ENCODE assay signal across 32 cellular contexts in the genomic region with DNA sequence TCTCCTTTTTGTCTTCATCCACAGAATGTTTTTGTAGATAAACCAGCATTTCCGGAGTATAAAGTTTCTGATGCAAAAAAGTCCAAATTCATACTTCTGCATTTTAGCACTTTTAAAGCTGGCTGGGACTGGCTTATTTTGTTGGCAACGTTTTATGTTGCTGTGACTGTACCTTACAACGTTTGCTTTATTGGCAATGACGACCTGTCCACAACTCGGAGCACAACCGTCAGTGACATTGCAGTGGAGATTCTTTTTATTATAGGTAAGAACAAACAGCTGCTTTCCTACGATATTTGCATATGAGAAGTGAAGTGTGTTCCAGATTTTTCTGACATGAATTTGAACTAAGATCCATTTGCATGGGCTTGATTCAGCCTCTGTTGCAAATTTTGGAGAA.
DNase-seq lines count a peak whose midpoint lies in the region; ATAC-seq, FAIRE-seq and TF ChIP-seq lines count a peak whose summit lies in the region.
"Had no signal": no experiment of that assay in that cellular context is flagged by ENCODE, and none has a peak within 500 bp of the region (broad histone marks: within the 10 kb centered on the region; RNA-seq: fewer than 3 reads in every experiment).

No MANE protein-coding gene starts in this region.

- TF ChIP-seq POLR2A in GM12891 (IDR thresholded peaks at IDR 0.05; ENCODE audit: low read depth, low read length) (no peak), Raji (IDR thresholded peaks at IDR 0.05; ENCODE audit: insufficient read depth, low read depth, low read length) (0 out of 2 replicates have a peak, but pooled peaks have one; percentile 29), adrenal gland (IDR thresholded peaks at IDR 0.05) (no peak)

- H3K4me3 Mint-ChIP-seq in IgD-negative memory B cell, result peak overlapping the region; percentile 84 to 93 (median 89)
- H3K4me3 Mint-ChIP-seq: activated T-helper 1 cell treated with anti-CD3 and anti-CD28 coated beads, Interleukin-12 subunit alpha, Interleukin-12 subunit beta, Interleukin-2, Interleukin-4 antibody, amounts not matched to agents 30 ng/mL and 10 ng/mL and 1 ng/mL, durations not matched to agents 14 hours and 24 hours and 36 hours; effector memory CD8-positive, alpha-beta T cell; H9; neural progenitor cell had no signal

- no peaks in the 10 kb centered on the region for H3K9me3 ChIP-seq in adrenal gland (replicated peaks in 1 of 3)
- H3K9me3 ChIP-seq: colonic mucosa, esophagus muscularis mucosa, right atrium auricular region had no signal

- H3K9me3 Mint-ChIP-seq in IgD-negative memory B cell, result peaks cover 1 to 8% (median 6%) of the 10 kb centered on the region in 3 donors
- H3K9me3 Mint-ChIP-seq: activated T-helper 1 cell treated with anti-CD3 and anti-CD28 coated beads, Interleukin-12 subunit alpha, Interleukin-12 subunit beta, Interleukin-2, Interleukin-4 antibody, amounts not matched to agents 30 ng/mL and 10 ng/mL and 1 ng/mL, durations not matched to agents 14 hours and 24 hours and 36 hours had no signal

- H3K27me3 Mint-ChIP-seq in IgD-negative memory B cell, result no peaks in the 10 kb centered on the region
- H3K27me3 Mint-ChIP-seq: effector memory CD8-positive, alpha-beta T cell had no signal

- peak; percentile 49 for ATAC-seq in left colon
- ATAC-seq in HG03439 (IDR thresholded peaks at IDR 0.05; ENCODE audit: unreplicated experiment), result no peak
- ATAC-seq: effector memory CD8-positive, alpha-beta T cell; foreskin keratinocyte; left cardiac atrium had no signal

- no peak overlapping the region for H3K27ac ChIP-seq in adrenal gland
- H3K27ac ChIP-seq: colonic mucosa, esophagus muscularis mucosa, foreskin keratinocyte, hepatocyte, neural progenitor cell, parathyroid adenoma, right atrium auricular region had no signal

- peaks cover 35 to 56% (median 38%) of the 10 kb centered on the region in 3 donors for H3K4me1 Mint-ChIP-seq in IgD-negative memory B cell

- peak overlapping the region; percentile 84 to 98 (median 84) for H3K27ac Mint-ChIP-seq in IgD-negative memory B cell
- H3K27ac Mint-ChIP-seq: activated T-helper 1 cell treated with anti-CD3 and anti-CD28 coated beads, Interleukin-12 subunit alpha, Interleukin-12 subunit beta, Interleukin-2, Interleukin-4 antibody, amounts not matched to agents 30 ng/mL and 10 ng/mL and 1 ng/mL, durations not matched to agents 14 hours and 24 hours and 36 hours; effector memory CD8-positive, alpha-beta T cell; H9; neural progenitor cell had no signal

- H3K27me3 ChIP-seq in adrenal gland, result no peaks in the 10 kb centered on the region
- H3K27me3 ChIP-seq: colonic mucosa, esophagus muscularis mucosa, foreskin keratinocyte, hepatocyte, neural progenitor cell, right atrium auricular region had no signal

- DNase-seq in GM12891 (ENCODE audit: insufficient read length, low spot score), result no peak
- DNase-seq in left colon, result no peak
- no peak for DNase-seq in adrenal gland
- DNase-seq in epidermal melanocyte (ENCODE audit: insufficient read length, low spot score), result no peak
- DNase-seq in COLO829 (ENCODE audit: low spot score), result no peak
- DNase-seq: activated CD4-positive, alpha-beta T cell treated with anti-CD3 and anti-CD28 coated beads, Interleukin-2, amount 50 U/mL, for 4 hours; activated naive CD4-positive, alpha-beta T cell treated with anti-CD3 and anti-CD28 coated beads, Interleukin-2, amount 50 U/mL, for 16 hours; anterior cingulate cortex; C1 segment of cervical spinal cord; colonic mucosa; DND-41; effector memory CD8-positive, alpha-beta T cell; foreskin keratinocyte; H9; left cardiac atrium; mammary epithelial cell; NCI-H2029 treated with DMSO at 0.1 percent for 48 hours; NCI-H2227 treated with DMSO at 0.1 percent for 48 hours; NCI-H774; SHP77 treated with DMSO at 0.1 percent for 48 hours; SW 1271; T1000 had no signal

- 44 to 47% (median 45%) methylated on average over 7 of the region's 7 CpGs for WGBS in adrenal gland, 4 donors

- no peak overlapping the region for H3K4me3 ChIP-seq in adrenal gland
- H3K4me3 ChIP-seq: colonic mucosa, esophagus muscularis mucosa, hepatocyte, neural progenitor cell, right atrium auricular region had no signal

- no peak for TF ChIP-seq CTCF in adrenal gland (IDR thresholded peaks at IDR 0.05)

- peaks cover 2% of the 10 kb centered on the region for H3K36me3 Mint-ChIP-seq in IgD-negative memory B cell

- FAIRE-seq in GM12891 (lab: Jason Lieb, UNC), result peak; percentile 43
- FAIRE-seq: bronchial epithelial cell had no signal

- H3K36me3 ChIP-seq in adrenal gland (replicated peaks in 1 of 2), result no peaks in the 10 kb centered on the region
- H3K36me3 ChIP-seq: colonic mucosa, esophagus muscularis mucosa, neural progenitor cell, right atrium auricular region had no signal

- intact Hi-C loops in left colon (cut with DNase I, micrococcal nuclease), result loop anchor here in 1 of 2 donors (10.0 kb wide), 1 partner anchor 517 kb away; no protein-coding TSS in a partner anchor
- intact Hi-C loops in adrenal gland (cut with DNase I), result loop anchor here in 1 of 2 donors (10.0 kb wide), 2 partner anchors 187 to 517 kb away; no protein-coding TSS in a partner anchor

- no peaks in the 10 kb centered on the region for H3K4me1 ChIP-seq in adrenal gland (replicated peaks in 1 of 2)
- H3K4me1 ChIP-seq: colonic mucosa, foreskin keratinocyte, parathyroid adenoma, right atrium auricular region had no signal

TF ChIP-seq in GM12891, 5 proteins besides CTCF, POLR2A, EP300 and RAD21:
- no peak for TF ChIP-seq POU2F2 (IDR thresholded peaks at IDR 0.05; ENCODE audit: low read depth, low read length)
- no peak for TF ChIP-seq PAX5 (IDR thresholded peaks at IDR 0.05; ENCODE audit: insufficient read depth, low read length, severe bottlenecking)
- no peak for TF ChIP-seq POLR2AphosphoS5 (IDR thresholded peaks at IDR 0.05; ENCODE audit: low read depth, low read length)
- no peak for TF ChIP-seq TAF1 (IDR thresholded peaks at IDR 0.05; ENCODE audit: low read depth, low read length)
- no peak for TF ChIP-seq SPI1 (IDR thresholded peaks at IDR 0.05; ENCODE audit: low read depth, low read length)
